In genomic region chr16:49964316-49964715, GRCh38 we compare ENCODE assay signal across 6 cellular contexts.
"Had no signal": no experiment of that assay in that cellular context is flagged by ENCODE, and none has a peak within 500 bp of the region (broad histone marks: within the 10 kb centered on the region; RNA-seq: fewer than 3 reads in every experiment).

No MANE protein-coding gene starts in this region.

- H3K4me3 Mint-ChIP-seq: IgD-negative memory B cell had no signal

- H3K4me3 ChIP-seq: K562 had no signal

- H3K27ac Mint-ChIP-seq: IgD-negative memory B cell had no signal

- H3K27ac ChIP-seq: HL-60 had no signal

- DNase-seq: IMR-90, KBM-7, KG1 had no signal

- H3K36me3 Mint-ChIP-seq: IgD-negative memory B cell had no signal
